Comparison of ENCODE assay signal across 1 cellular context in genomic region chr2:207332473-207333212, GRCh38.
TF ChIP-seq lines count a peak whose summit lies in the region.

No MANE protein-coding gene starts in this region.

TF ChIP-seq in GM12878, 131 proteins besides CTCF, POLR2A, EP300 and RAD21 (continued from another document and continues in another):
- TF ChIP-seq ZBTB4 (CRISPR knock-in tag; IDR thresholded peaks at IDR 0.05) (0 out of 2 replicates have a peak, but pooled peaks have one; percentile 31), RUNX3 (IDR thresholded peaks at IDR 0.05; ENCODE audit: low read length) (no peak; the same call in none of the 2 replicates), SMAD5 (IDR thresholded peaks at IDR 0.05; ENCODE audit: low read depth) (no peak), ELK1 (IDR thresholded peaks at IDR 0.05; ENCODE audit: low read depth, low read length) (no peak), REST (IDR thresholded peaks at IDR 0.05; ENCODE audit: low read depth, low read length) (no peak), RCOR1 (conservative IDR thresholded peaks at IDR 0.05; ENCODE audit: low read depth, low read length) (no peak), CREM (IDR thresholded peaks at IDR 0.05; ENCODE audit: low read depth) (no peak; the same call in 1 of the 2 replicates), ZNF217 (IDR thresholded peaks at IDR 0.05) (no peak), PKNOX1 (IDR thresholded peaks at IDR 0.05) (peak; percentile 22; the same call in 1 of the 2 replicates), ZNF592 (IDR thresholded peaks at IDR 0.05) (peak; percentile 94), MLLT1 (IDR thresholded peaks at IDR 0.05) (no peak), ZNF207 (IDR thresholded peaks at IDR 0.05; ENCODE audit: borderline replicate concordance) (no peak), E4F1 (IDR thresholded peaks at IDR 0.05; ENCODE audit: borderline replicate concordance, partially characterized antibody) (peak; percentile 30), RFX5 (IDR thresholded peaks at IDR 0.05; ENCODE audit: low read depth, low read length) (no peak), SREBF1 (IDR thresholded peaks at IDR 0.05; ENCODE audit: low read length) (no peak), ATF3 (IDR thresholded peaks at IDR 0.05; ENCODE audit: borderline replicate concordance, extremely low read depth, low read depth, low read length) (no peak), ESRRA (IDR thresholded peaks at IDR 0.05; ENCODE audit: low read length) (no peak), TCF7 (IDR thresholded peaks at IDR 0.05; ENCODE audit: borderline replicate concordance) (no peak), EZH2 (IDR thresholded peaks at IDR 0.05; ENCODE audit: borderline replicate concordance, control insufficient read depth, low read depth, low read length) (no peak), IRF5 (IDR thresholded peaks at IDR 0.05; ENCODE audit: borderline replicate concordance) (no peak), TCF3 (IDR thresholded peaks at IDR 0.05; ENCODE audit: borderline replicate concordance, insufficient read depth, low read depth, low read length) (no peak), BCLAF1 (IDR thresholded peaks at IDR 0.05) (no peak), CHD4 (IDR thresholded peaks at IDR 0.05) (no peak), NFXL1 (IDR thresholded peaks at IDR 0.05; ENCODE audit: borderline replicate concordance) (no peak), NFIC (IDR thresholded peaks at IDR 0.05; ENCODE audit: low read depth, low read length) (peak; percentile 48; the same call in 1 of the 2 replicates), SMC3 (IDR thresholded peaks at IDR 0.05; ENCODE audit: borderline replicate concordance, low read length) (peak; percentile 7; the same call in 1 of the 2 replicates), SREBF2 (IDR thresholded peaks at IDR 0.05; ENCODE audit: low read length) (no peak), BRCA1 (IDR thresholded peaks at IDR 0.05; ENCODE audit: low read depth, low read length) (no peak)
